ENCODE assay signal across 35 cellular contexts in genomic region chr13:49476529-49476928, GRCh38.
"Had no signal": no experiment of that assay in that cellular context is flagged by ENCODE, and none has a peak within 500 bp of the region (broad histone marks: within the 10 kb centered on the region; RNA-seq: fewer than 3 reads in every experiment).

No MANE protein-coding gene starts in this region.

- DNase-seq: Karpas-422, Kasumi-1, MG63, MM.1S, MV-4-11, NCI-H1048, NCI-H1092, NCI-H1092 treated with DMSO at 0.1 percent for 48 hours, NCI-H1105, NCI-H1105 treated with DMSO at 0.1 percent for 48 hours, NCI-H1417, NCI-H1417 treated with DMSO at 0.1 percent for 48 hours, NCI-H1436, NCI-H1436 treated with DMSO at 0.1 percent for 48 hours, NCI-H146, NCI-H1694, NCI-H1694 treated with DMSO at 0.1 percent for 48 hours, NCI-H187, NCI-H187 treated with DMSO at 0.1 percent for 48 hours, NCI-H1930, NCI-H2029, NCI-H2029 treated with DMSO at 0.1 percent for 48 hours, NCI-H2081, NCI-H2081 treated with DMSO at 0.1 percent for 48 hours, NCI-H2107, NCI-H2171, NCI-H2171 treated with DMSO at 0.1 percent for 48 hours, NCI-H2227 treated with DMSO at 0.1 percent for 48 hours, NCI-H226, NCI-H345, NCI-H446, NCI-H446 treated with DMSO at 0.1 percent for 48 hours, NCI-H510A, NCI-H510A treated with DMSO at 0.1 percent for 48 hours, NCI-H524 had no signal

- H3K4me3 ChIP-seq: MG63 had no signal
